In genomic region chr16:27813591-27813990, GRCh38 we compare ENCODE assay signal across 21 cellular contexts.
"Had no signal": no experiment of that assay in that cellular context is flagged by ENCODE, and none has a peak within 500 bp of the region (broad histone marks: within the 10 kb centered on the region; RNA-seq: fewer than 3 reads in every experiment).

No MANE protein-coding gene starts in this region.

- DNase-seq: activated CD4-positive, alpha-beta T cell treated with anti-CD3 and anti-CD28 coated beads for 4 hours; activated CD8-positive, alpha-beta memory T cell treated with anti-CD3 and anti-CD28 coated beads, Interleukin-2, amount 50 U/mL, for 4 hours; activated CD8-positive, alpha-beta T cell treated with anti-CD3 and anti-CD28 coated beads for 36 hours; activated naive CD4-positive, alpha-beta T cell; activated T-cell treated with anti-CD3 and anti-CD28 coated beads, Interleukin-2, amount 50 U/mL, for 72 hours; MG63; MV-4-11; NCI-H1092 treated with DMSO at 0.1 percent for 48 hours; NCI-H1436; NCI-H1694 treated with DMSO at 0.1 percent for 48 hours; NCI-H2029 treated with DMSO at 0.1 percent for 48 hours; NCI-H345; NCI-H510A treated with DMSO at 0.1 percent for 48 hours; NCI-H69; NK-92 treated with Interleukin-12 subunit alpha and Interleukin-12 subunit beta, amount 100 ng/mL, for 24 hours; OCI-M1; SHP77 treated with DMSO at 0.1 percent for 48 hours; T-helper 17 cell; T-helper 9 cell had no signal

- H3K4me3 ChIP-seq: breast epithelium, MG63 had no signal

- ATAC-seq: activated CD4-positive, CD25-positive, alpha-beta regulatory T cell treated with anti-CD3 and anti-CD28 coated beads, Interleukin-2, amount 50 U/mL, for 24 hours; activated CD8-positive, alpha-beta T cell treated with anti-CD3 and anti-CD28 coated beads for 36 hours; activated T-cell treated with anti-CD3 and anti-CD28 coated beads, Interleukin-2, amount 50 U/mL, for 72 hours; T-helper 17 cell had no signal

- H3K4me1 ChIP-seq: breast epithelium had no signal

- H3K36me3 ChIP-seq: breast epithelium, MG63 had no signal

- H3K27ac ChIP-seq: breast epithelium had no signal
